Comparison of ENCODE assay signal across 9 cellular contexts in the genomic region with DNA sequence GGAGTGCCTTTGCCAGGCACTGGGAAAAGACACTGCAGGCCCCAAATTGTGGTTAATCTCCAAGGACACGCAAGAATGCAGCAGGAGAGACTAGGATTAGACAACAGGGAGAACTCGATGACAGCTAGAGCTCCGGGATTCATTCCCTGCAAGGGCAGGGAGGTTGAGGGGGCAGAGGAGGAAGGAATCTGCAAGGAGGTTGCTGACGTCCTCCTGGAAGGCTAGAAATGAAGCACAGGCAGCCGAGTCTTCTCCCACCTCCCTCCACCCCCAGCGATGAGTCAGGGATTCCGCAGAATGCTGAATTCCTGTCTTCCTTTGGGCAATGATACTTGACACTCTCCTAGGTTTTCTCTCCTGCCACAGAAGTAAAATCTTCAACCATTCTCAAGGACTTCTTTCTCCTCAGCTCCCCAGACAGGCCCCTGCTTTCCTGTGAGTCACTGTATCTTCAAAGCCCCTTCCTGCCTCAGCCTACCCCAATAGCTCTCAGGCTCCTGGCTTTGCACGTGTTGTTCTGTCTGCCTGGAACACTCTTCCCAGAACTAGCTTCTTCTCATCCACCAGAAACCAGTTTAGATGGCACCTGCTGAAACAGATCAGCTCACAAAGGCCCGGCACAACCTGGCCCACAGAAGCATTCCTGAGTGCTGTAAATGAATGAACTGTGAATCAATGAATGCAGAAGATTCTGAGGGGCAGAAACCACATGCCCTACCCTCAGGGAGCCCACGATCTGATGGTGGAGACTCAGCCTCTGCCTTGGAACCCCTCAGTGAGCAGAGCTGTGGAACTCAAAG.
A peak's percentile ranks its signal among the peaks of the same experiment; 100 is the strongest.
DNase-seq lines count a peak whose midpoint lies in the region; ATAC-seq, FAIRE-seq and TF ChIP-seq lines count a peak whose summit lies in the region.
"Had no signal": no experiment of that assay in that cellular context is flagged by ENCODE, and none has a peak within 500 bp of the region (broad histone marks: within the 10 kb centered on the region; RNA-seq: fewer than 3 reads in every experiment).

No MANE protein-coding gene starts in this region.

- peak overlapping the region; percentile 36 for H3K9ac ChIP-seq in rectal smooth muscle tissue (ENCODE audit: low read length)

- ATAC-seq in GM21515 (IDR thresholded peaks at IDR 0.05; ENCODE audit: unreplicated experiment): no peak
- no peak for ATAC-seq in HG03521 (IDR thresholded peaks at IDR 0.05; ENCODE audit: unreplicated experiment)

- no peak for TF ChIP-seq POLR2A in H54 (IDR thresholded peaks at IDR 0.05; ENCODE audit: low read depth, low read length)

- FAIRE-seq in H54 (lab: Jason Lieb, UNC): peak; percentile 60

- peak overlapping the region; percentile 79 for H3K27ac ChIP-seq in SJSA1
- H3K27ac ChIP-seq in rectal smooth muscle tissue (ENCODE audit: low read depth, low read length): peak overlapping the region; percentile 78

- no peaks in the 10 kb centered on the region for H3K36me3 ChIP-seq in SJSA1
- H3K36me3 ChIP-seq in rectal smooth muscle tissue (ENCODE audit: control insufficient read depth, insufficient read depth, low read length): no peaks in the 10 kb centered on the region

- no peaks in the 10 kb centered on the region for H3K9me3 ChIP-seq in SJSA1 (replicated peaks)

- TF ChIP-seq CTCF in fibroblast of pulmonary artery (IDR thresholded peaks at IDR 0.05; ENCODE audit: low read length, missing control alignments): no peak

- no peak overlapping the region for H3K4me3 ChIP-seq in SJSA1
- no peak overlapping the region for H3K4me3 ChIP-seq in fibroblast of pulmonary artery (replicated peaks; ENCODE audit: low read depth, low read length)
- no peak overlapping the region for H3K4me3 ChIP-seq in rectal smooth muscle tissue (ENCODE audit: low read length)
- H3K4me3 ChIP-seq: lung had no signal

- H3K27me3 ChIP-seq in SJSA1 (replicated peaks): no peaks in the 10 kb centered on the region
- no peaks in the 10 kb centered on the region for H3K27me3 ChIP-seq in rectal smooth muscle tissue (ENCODE audit: control insufficient read depth, insufficient read depth, low read length)

- DNase-seq in H54 (ENCODE audit: insufficient read length, low spot score) (peak; percentile 95), SJSA1 (ENCODE audit: low read depth in 1 of 2, low spot score in 2 of 2) (peak; percentile 96), fibroblast of pulmonary artery (ENCODE audit: low read depth) (peak; percentile 97), NCI-H524 treated with DMSO at 0.1 percent for 48 hours (lab: John Stamatoyannopoulos, UW) (no peak)
- DNase-seq in stimulated activated CD4-positive, alpha-beta T cell treated with anti-CD3 and anti-CD28 coated beads, Interleukin-4, amount 100 ng/mL, for 4 hours: no peak

- H3K4me1 ChIP-seq in SJSA1 (replicated peaks) (peaks cover 41% of the 10 kb centered on the region), rectal smooth muscle tissue (ENCODE audit: control insufficient read depth, insufficient read depth, low read length) (peaks cover 31% of the 10 kb centered on the region)

Comparison
In these comparisons a context has a peak if more than half of its experiments do, and no peak if none do; other contexts are left out.
1. DNase-seq: peak in H54 (single experiment), SJSA1 (2 of 2) and fibroblast of pulmonary artery (single experiment); none in NCI-H524 treated with DMSO at 0.1 percent for 48 hours (single experiment) and stimulated activated CD4-positive, alpha-beta T cell treated with anti-CD3 and anti-CD28 coated beads, Interleukin-4, amount 100 ng/mL, for 4 hours (0 of 2).